16 cellular contexts compared by ENCODE assay signal in genomic region chrX:63652086-63652775, GRCh38.
"Had no signal": no experiment of that assay in that cellular context is flagged by ENCODE, and none has a peak within 500 bp of the region (broad histone marks: within the 10 kb centered on the region; RNA-seq: fewer than 3 reads in every experiment).

No MANE protein-coding gene starts in this region.

- H3K4me3 ChIP-seq: adrenal gland, dorsolateral prefrontal cortex, gastroesophageal sphincter, sigmoid colon had no signal

- H3K27me3 Mint-ChIP-seq: brain had no signal

- H3K27me3 ChIP-seq: adrenal gland, gastroesophageal sphincter, sigmoid colon had no signal

- H3K9me3 Mint-ChIP-seq: activated T-helper 1 cell treated with anti-CD3 and anti-CD28 coated beads, Interleukin-12 subunit alpha, Interleukin-12 subunit beta, Interleukin-2, Interleukin-4 antibody, amounts not matched to agents 30 ng/mL and 10 ng/mL and 1 ng/mL, durations not matched to agents 14 hours and 24 hours and 36 hours had no signal

- H3K4me3 Mint-ChIP-seq: activated CD8-positive, alpha-beta T cell treated with anti-CD3 and anti-CD28 coated beads, Interleukin-2, amount 10 ng/mL, durations not matched to agents 7 days and 5 days; activated T-helper 1 cell treated with anti-CD3 and anti-CD28 coated beads, Interleukin-12 subunit alpha, Interleukin-12 subunit beta, Interleukin-2, Interleukin-4 antibody, amounts not matched to agents 30 ng/mL and 10 ng/mL and 1 ng/mL, durations not matched to agents 14 hours and 24 hours and 36 hours; brain; nephron progenitor cell; T-helper 1 cell treated with Interleukin-12 subunit alpha and Interleukin-12 subunit beta and Interleukin-4 antibody, amounts not matched to agents 30 μg/mL and 1 μg/mL, for 36 hours had no signal

- H3K27ac Mint-ChIP-seq: activated CD8-positive, alpha-beta T cell treated with anti-CD3 and anti-CD28 coated beads, Interleukin-2, amount 10 ng/mL, durations not matched to agents 7 days and 5 days; activated T-helper 1 cell treated with anti-CD3 and anti-CD28 coated beads, Interleukin-12 subunit alpha, Interleukin-12 subunit beta, Interleukin-2, Interleukin-4 antibody, amounts not matched to agents 30 ng/mL and 10 ng/mL and 1 ng/mL, durations not matched to agents 14 hours and 24 hours and 36 hours; brain; nephron progenitor cell; T-helper 1 cell treated with Interleukin-12 subunit alpha and Interleukin-12 subunit beta and Interleukin-4 antibody, amounts not matched to agents 30 μg/mL and 1 μg/mL, for 36 hours had no signal

- DNase-seq: activated CD4-positive, alpha-beta T cell treated with anti-CD3 and anti-CD28 coated beads for 48 hours; activated CD8-positive, alpha-beta memory T cell treated with anti-CD3 and anti-CD28 coated beads, Interleukin-2, amount 50 U/mL, for 48 hours; activated CD8-positive, alpha-beta T cell treated with anti-CD3 and anti-CD28 coated beads, Interleukin-2, amount 10 ng/mL, durations not matched to agents 7 days and 5 days; activated naive CD4-positive, alpha-beta T cell treated with Interleukin-2 at 50 U/mL for 16 hours; adrenal gland; dorsolateral prefrontal cortex; kidney; left ventricle myocardium superior; nephron progenitor cell; sigmoid colon; stimulated activated naive CD4-positive, alpha-beta T cell; trophoblast cell had no signal

- H3K4me1 Mint-ChIP-seq: brain, nephron progenitor cell had no signal

- FAIRE-seq: kidney had no signal

- H3K36me3 ChIP-seq: adrenal gland had no signal
